ENCODE assay signal across 9 cellular contexts in the genomic region with DNA sequence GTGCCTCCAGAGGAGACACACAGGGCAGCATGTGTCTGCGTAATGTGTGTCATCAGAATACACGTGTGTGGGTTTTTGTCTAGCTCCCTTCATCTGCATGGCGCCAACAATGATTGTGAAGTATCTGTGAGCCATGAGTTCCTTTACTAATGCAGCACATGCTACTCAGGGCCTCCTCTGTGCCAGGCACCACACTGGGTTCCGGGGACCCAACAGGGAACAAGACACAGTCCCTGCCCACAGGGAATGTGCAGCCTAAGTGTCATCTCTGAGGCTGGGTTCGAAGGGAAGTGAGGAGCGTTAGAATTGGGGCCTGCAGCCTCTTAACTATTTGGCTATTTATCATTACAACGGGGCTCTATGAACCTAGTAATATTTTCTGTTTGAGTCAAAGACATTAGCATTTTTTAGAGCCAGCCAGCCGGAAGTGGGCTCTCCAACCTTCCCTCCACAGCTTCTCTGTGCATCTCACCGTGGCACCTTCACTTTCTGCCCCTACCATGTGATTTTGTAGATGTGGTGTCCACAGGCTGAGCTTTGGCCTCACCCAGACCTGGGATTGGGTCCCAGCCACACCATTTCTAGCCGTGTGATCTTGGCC. TPM values are rescaled to one million over a fixed set of nuclear protein-coding genes. Genes with fewer than 3 reads are reported as not detected.
DNase-seq lines count a peak whose midpoint lies in the region; ATAC-seq, FAIRE-seq and TF ChIP-seq lines count a peak whose summit lies in the region.
"Had no signal": no experiment of that assay in that cellular context is flagged by ENCODE, and none has a peak within 500 bp of the region (broad histone marks: within the 10 kb centered on the region; RNA-seq: fewer than 3 reads in every experiment).

No MANE protein-coding gene starts in this region.

- peak; percentile 23 for FAIRE-seq in bronchial epithelial cell (lab: Jason Lieb, UNC)

- peak; percentile 58 for ATAC-seq in GM19467 (IDR thresholded peaks at IDR 0.05; ENCODE audit: unreplicated experiment)
- ATAC-seq in HG02884 (IDR thresholded peaks at IDR 0.05; ENCODE audit: unreplicated experiment), result no peak

- no peaks in the 10 kb centered on the region for H3K36me3 ChIP-seq in bronchial epithelial cell (ENCODE audit: control insufficient read depth, insufficient read depth, low read length)
- H3K36me3 ChIP-seq: BLaER1 had no signal

- peak; percentile 64 for DNase-seq in CD1c-positive myeloid dendritic cell (ENCODE audit: extremely low spot score)
- peak in 1 of 2 experiments; percentile 54 for DNase-seq in HL-60 (ENCODE audit: low read depth in 1 of 2, low spot score in 1 of 2)
- no peak for DNase-seq in bronchial epithelial cell (ENCODE audit: low read depth)
- DNase-seq in DMS114 treated with DMSO at 0.1 percent for 48 hours (lab: John Stamatoyannopoulos, UW; ENCODE audit: unreplicated experiment), result no peak
- DNase-seq in globus pallidus (ENCODE audit: low spot score), result no peak
- DNase-seq in NCI-H1092 (lab: John Stamatoyannopoulos, UW), result no peak

- TF ChIP-seq CTCF in HL-60 (IDR thresholded peaks at IDR 0.05; ENCODE audit: insufficient read depth, low read length), result no peak
- TF ChIP-seq CTCF in bronchial epithelial cell (IDR thresholded peaks at IDR 0.05; ENCODE audit: insufficient read depth, low read length, severe bottlenecking), result no peak

- no peaks in the 10 kb centered on the region for H3K27me3 ChIP-seq in HL-60 (ENCODE audit: insufficient read depth, poor library complexity, severe bottlenecking)
- H3K27me3 ChIP-seq in bronchial epithelial cell (ENCODE audit: control insufficient read depth, insufficient read depth, low read length), result no peaks in the 10 kb centered on the region
- H3K27me3 ChIP-seq: BLaER1 had no signal

- H3K4me3 ChIP-seq in HL-60 (replicated peaks; ENCODE audit: insufficient read depth, low read length), result no peak overlapping the region
- no peak overlapping the region for H3K4me3 ChIP-seq in bronchial epithelial cell (ENCODE audit: low read depth, low read length)
- H3K4me3 ChIP-seq: BLaER1 had no signal

- H3K27ac ChIP-seq in HL-60 (replicated peaks), result peak overlapping the region; percentile 97
- H3K27ac ChIP-seq: BLaER1 had no signal

RNA-seq across cellular contexts. Expression of a gene that starts 43.9 kb away (rescaled TPM):
- 0.26 and 1.0 TPM in 2 replicates for total RNA-seq in bronchial epithelial cell

RNA-seq across cellular contexts. Expression of a gene that starts 55.4 kb away (rescaled TPM):
- total RNA-seq in bronchial epithelial cell, result 11.8 and 18.6 TPM in 2 replicates
